ENCODE assay signal across 16 cellular contexts in genomic region chr4:110540606-110541440, GRCh38.
A peak's percentile ranks its signal among the peaks of the same experiment; 100 is the strongest.
DNase-seq lines count a peak whose midpoint lies in the region; ATAC-seq and TF ChIP-seq lines count a peak whose summit lies in the region.
"Had no signal": no experiment of that assay in that cellular context is flagged by ENCODE, and none has a peak within 500 bp of the region (broad histone marks: within the 10 kb centered on the region; RNA-seq: fewer than 3 reads in every experiment).

No MANE protein-coding gene starts in this region.

- no peak overlapping the region for H3K14ac ChIP-seq in neuronal stem cell (ENCODE audit: low read length)

- peak; percentile 88 for ATAC-seq in PC-3
- ATAC-seq in activated T-cell treated with anti-CD3 and anti-CD28 coated beads, Interleukin-2, amount 50 U/mL, for 72 hours (replicated peaks in 1 of 2): no peak
- no peak for ATAC-seq in GM18858 (IDR thresholded peaks at IDR 0.05; ENCODE audit: unreplicated experiment)

- no peaks in the 10 kb centered on the region for H3K27me3 ChIP-seq in PC-3 (ENCODE audit: low read length)
- H3K27me3 ChIP-seq in neuronal stem cell (ENCODE audit: control insufficient read depth in 3 of 3, insufficient read depth in 3 of 3, low read depth in 1 of 3, low read length in 3 of 3): no peaks in the 10 kb centered on the region
- H3K27me3 ChIP-seq: stomach had no signal

- H3K36me3 ChIP-seq in PC-3 (ENCODE audit: low read depth, low read length) (no peaks in the 10 kb centered on the region), neuronal stem cell (replicated peaks in 1 of 2; ENCODE audit: control insufficient read depth in 2 of 2, insufficient read depth in 2 of 2, low read length in 2 of 2) (no peaks in the 10 kb centered on the region)
- H3K36me3 ChIP-seq: stomach had no signal

- intact Hi-C loops in Calu3 (cut with micrococcal nuclease; ENCODE audit: unreplicated experiment) (no loop called here), PC-3 (cut with micrococcal nuclease) (no loop called here)

- H3K18ac ChIP-seq in neuronal stem cell (ENCODE audit: low read length): no peak overlapping the region

- H3K79me1 ChIP-seq in neuronal stem cell (ENCODE audit: low read depth, low read length): no peaks in the 10 kb centered on the region

- H2BK120ac ChIP-seq in neuronal stem cell (ENCODE audit: low read depth, low read length): no peak overlapping the region

- H3K4me1 Mint-ChIP-seq in Calu3 (ENCODE audit: low read depth, unreplicated experiment): peaks cover 10% of the 10 kb centered on the region
- H3K4me1 Mint-ChIP-seq in nephron: peaks cover 15% of the 10 kb centered on the region
- H3K4me1 Mint-ChIP-seq in activated T-cell treated with anti-CD3 and anti-CD28 coated beads, Interleukin-2, amount 50 U/mL, for 72 hours (ENCODE audit: low read depth): no peaks in the 10 kb centered on the region

- H2BK5ac ChIP-seq in neuronal stem cell (ENCODE audit: low read length): no peak overlapping the region

- H3K9ac ChIP-seq in PC-3 (ENCODE audit: low read length) (peak overlapping the region; percentile 26), neuronal stem cell (ENCODE audit: low read depth, low read length, poor library complexity) (no peak overlapping the region)

- H4K8ac ChIP-seq in neuronal stem cell (ENCODE audit: low read depth, low read length): no peak overlapping the region

- H3K9me3 Mint-ChIP-seq in Calu3 (ENCODE audit: low read depth, unreplicated experiment): peaks cover 2% of the 10 kb centered on the region
- H3K9me3 Mint-ChIP-seq in nephron: peaks cover 15% of the 10 kb centered on the region
- H3K9me3 Mint-ChIP-seq in activated T-cell treated with anti-CD3 and anti-CD28 coated beads, Interleukin-2, amount 50 U/mL, for 72 hours: peaks cover 1 to 2% of the 10 kb centered on the region in 2 donors
- H3K9me3 Mint-ChIP-seq: CD4-positive, alpha-beta T cell had no signal

- H2AFZ ChIP-seq in PC-3 (ENCODE audit: low read length): 0 out of 2 replicates have a peak overlapping the region, but pooled peaks have one; percentile 2
- no peak overlapping the region for H2AFZ ChIP-seq in neuronal stem cell (ENCODE audit: low read length)

- no peak overlapping the region for H4K91ac ChIP-seq in neuronal stem cell (ENCODE audit: low read depth, low read length, poor library complexity)

- H3K9me2 ChIP-seq in PC-3 (replicated peaks; ENCODE audit: low read length): no peaks in the 10 kb centered on the region

- H4K20me1 ChIP-seq in PC-3 (ENCODE audit: low read length): no peaks in the 10 kb centered on the region

- peak overlapping the region; percentile 79 for H3K27ac ChIP-seq in PC-3 (ENCODE audit: low read length)
- H3K27ac ChIP-seq in epithelial cell of prostate: peak overlapping the region; percentile 85
- no peak overlapping the region for H3K27ac ChIP-seq in neuronal stem cell (replicated peaks; ENCODE audit: low read length)
- H3K27ac ChIP-seq: stomach had no signal

- no peak overlapping the region for H2BK12ac ChIP-seq in neuronal stem cell (ENCODE audit: low read length)

- H3K4me1 ChIP-seq in PC-3 (ENCODE audit: insufficient read depth, low read length): peaks cover 21% of the 10 kb centered on the region
- no peaks in the 10 kb centered on the region for H3K4me1 ChIP-seq in neuronal stem cell (ENCODE audit: control insufficient read depth in 2 of 2, insufficient read depth in 1 of 2, low read depth in 1 of 2, low read length in 2 of 2)

- peak overlapping the region; percentile 29 for H3K27ac Mint-ChIP-seq in Calu3 (ENCODE audit: unreplicated experiment)
- peak overlapping the region; percentile 12 to 86 (median 84) for H3K27ac Mint-ChIP-seq in nephron
- H3K27ac Mint-ChIP-seq in activated T-cell treated with anti-CD3 and anti-CD28 coated beads, Interleukin-2, amount 50 U/mL, for 72 hours: no peak overlapping the region
- H3K27ac Mint-ChIP-seq: activated naive CD8-positive, alpha-beta T cell; CD4-positive, alpha-beta T cell; dendritic cell treated with granulocyte-macrophage colony-stimulating factor and Interleukin-4, amounts not matched to agents 40 ng/mL and 50 ng/mL, for 4 days had no signal

- no CpG with 5 or more reads among the region's 4 CpGs for WGBS in neuronal stem cell (ENCODE audit: extremely low coverage in 2 of 2, insufficient read length in 2 of 2, insufficient replicate concordance in 1 of 2), 2 donors

- DNase-seq in Calu3 (no peak), PC-3 (peak; percentile 90), epithelial cell of prostate (ENCODE audit: low read depth, low spot score) (peak; percentile 92), NCI-H2107 treated with DMSO at 0.1 percent for 48 hours (lab: John Stamatoyannopoulos, UW; ENCODE audit: unreplicated experiment) (no peak), neuronal stem cell (ENCODE audit: low spot score) (no peak)
- no peak for DNase-seq in activated T-cell treated with anti-CD3 and anti-CD28 coated beads, Interleukin-2, amount 50 U/mL, for 72 hours
- DNase-seq: CD4-positive, alpha-beta T cell; hypothalamus; midbrain; NCI-H345; SHP77; stomach had no signal

- peak overlapping the region; percentile 52 for H3K4me2 ChIP-seq in PC-3 (ENCODE audit: low read length)
- H3K4me2 ChIP-seq in neuronal stem cell (ENCODE audit: insufficient read depth, low read length, poor library complexity, severe bottlenecking): no peak overlapping the region

- no peaks in the 10 kb centered on the region for H3K9me3 ChIP-seq in PC-3 (ENCODE audit: low read length)
- peaks cover 0 to 7% of the 10 kb centered on the region in 2 donors for H3K9me3 ChIP-seq in neuronal stem cell (replicated peaks in 1 of 2; ENCODE audit: control insufficient read depth in 2 of 2, insufficient read depth in 1 of 2, low read depth in 1 of 2, low read length in 2 of 2)

- H3K36me3 Mint-ChIP-seq in Calu3 (ENCODE audit: insufficient read depth, unreplicated experiment) (no peaks in the 10 kb centered on the region), nephron (ENCODE audit: low read depth) (peaks cover 52% of the 10 kb centered on the region)
- H3K36me3 Mint-ChIP-seq in activated T-cell treated with anti-CD3 and anti-CD28 coated beads, Interleukin-2, amount 50 U/mL, for 72 hours (ENCODE audit: insufficient read depth in 2 of 2): peaks cover 0 to 1% of the 10 kb centered on the region in 2 donors
- H3K36me3 Mint-ChIP-seq: activated naive CD8-positive, alpha-beta T cell had no signal

- no peak overlapping the region for H3K4ac ChIP-seq in neuronal stem cell (ENCODE audit: low read length)

- peak overlapping the region; percentile 29; the same call in 1 of the 2 replicates for H3K4me3 ChIP-seq in PC-3 (ENCODE audit: low read length)
- H3K4me3 ChIP-seq in neuronal stem cell (ENCODE audit: low read length in 2 of 2): no peak overlapping the region
- H3K4me3 ChIP-seq: stomach had no signal

- H3K4me3 Mint-ChIP-seq in Calu3 (ENCODE audit: low read depth, unreplicated experiment) (no peak overlapping the region), nephron (peak overlapping the region in 1 of 3 experiments; percentile 9)
- H3K4me3 Mint-ChIP-seq in activated T-cell treated with anti-CD3 and anti-CD28 coated beads, Interleukin-2, amount 50 U/mL, for 72 hours: no peak overlapping the region
- H3K4me3 Mint-ChIP-seq: activated naive CD8-positive, alpha-beta T cell; CD4-positive, alpha-beta T cell; dendritic cell treated with granulocyte-macrophage colony-stimulating factor and Interleukin-4, amounts not matched to agents 40 ng/mL and 50 ng/mL, for 4 days had no signal

- no peak overlapping the region for H2BK15ac ChIP-seq in neuronal stem cell (ENCODE audit: low read length)

- no peaks in the 10 kb centered on the region for H3K79me2 ChIP-seq in PC-3 (ENCODE audit: low read length)

- no peak overlapping the region for H3K23ac ChIP-seq in neuronal stem cell (ENCODE audit: low read depth, low read length, poor library complexity)

- BruUV-seq in Calu3 (replicated peaks; lab: Mats Ljungman, UMichigan) (no TSS peak), PC-3 (replicated peaks; lab: Mats Ljungman, UMichigan) (no TSS peak)

- POLR2A ChIA-PET in PC-3 (lab: Charles Lee; ENCODE audit: unreplicated experiment): no interaction called here

- peaks cover 4% of the 10 kb centered on the region for H3F3A ChIP-seq in PC-3 (ENCODE audit: low read length, unreplicated experiment)

- CTCF ChIA-PET in Calu3 (lab: Charles Lee): no interaction called here
- CTCF ChIA-PET in PC-3 (lab: Charles Lee): interaction anchor here (0.7 kb wide), 1 partner anchor 221 kb away, joined by 3 read pairs; no protein-coding TSS in a partner anchor

- H3K27me3 Mint-ChIP-seq in Calu3 (ENCODE audit: unreplicated experiment): no peaks in the 10 kb centered on the region
- H3K27me3 Mint-ChIP-seq in nephron (ENCODE audit: low read depth): no peaks in the 10 kb centered on the region
- peaks cover 17% of the 10 kb centered on the region for H3K27me3 Mint-ChIP-seq in activated T-cell treated with anti-CD3 and anti-CD28 coated beads, Interleukin-2, amount 50 U/mL, for 72 hours (ENCODE audit: low read depth)

- H2AK5ac ChIP-seq in neuronal stem cell (ENCODE audit: low read depth, low read length): no peak overlapping the region

- TF ChIP-seq CTCF in Calu3 (IDR thresholded peaks at IDR 0.05; ENCODE audit: unreplicated experiment) (no peak), PC-3 (conservative IDR thresholded peaks at IDR 0.05; ENCODE audit: low read depth, low read length) (no peak), nephron (IDR thresholded peaks at IDR 0.05; ENCODE audit: unreplicated experiment in 3 of 3) (no peak)

Comparison
In these comparisons a context has a peak if more than half of its experiments do, and no peak if none do; other contexts are left out.
1. DNase-seq: peak in PC-3 (single experiment) and epithelial cell of prostate (single experiment); none in Calu3 (single experiment), activated T-cell treated with anti-CD3 and anti-CD28 coated beads, Interleukin-2, amount 50 U/mL, for 72 hours (0 of 2), NCI-H2107 treated with DMSO at 0.1 percent for 48 hours (single experiment) and neuronal stem cell (single experiment).